ENCODE assay signal across 8 cellular contexts in genomic region chr16:58128721-58129096, GRCh38. TPM values are rescaled to one million over a fixed set of nuclear protein-coding genes. Genes with fewer than 3 reads are reported as not detected.
DNase-seq lines count a peak whose midpoint lies in the region; ATAC-seq, FAIRE-seq and TF ChIP-seq lines count a peak whose summit lies in the region.

No MANE protein-coding gene starts in this region.

- DNase-seq in LNCaP clone FGC (ENCODE audit: low read depth) (no peak), GM12878 (ENCODE audit: low read depth, low spot score) (no peak), substantia nigra (lab: John Stamatoyannopoulos, UW) (peak in 21 of 49 donors; percentile 20 to 59 (median 45)), NCI-H2081 (lab: John Stamatoyannopoulos, UW) (no peak), RCC 7860 (ENCODE audit: low spot score) (no peak)

- peaks cover 0 to 4% of the 10 kb centered on the region in 2 experiments; a peak in 1 of 4 replicates for H3K36me3 ChIP-seq in GM12878 (ENCODE audit: control insufficient read depth in 2 of 2, insufficient read depth in 2 of 2, low read length in 1 of 2)

- intact Hi-C loops in GM12878 (cut with micrococcal nuclease; ENCODE audit: unreplicated experiment), result loop anchor here (2.0 to 10.0 kb wide), 5 partner anchors 104 to 684 kb away; partner anchors contain the start of genes CIAPIN1, CNOT1, COQ9 and MMP15

- H3K4me2 ChIP-seq in GM12878 (ENCODE audit: control insufficient read depth, insufficient read depth), result peak overlapping the region; percentile 99

- peak overlapping the region; percentile 70 for H3K9ac ChIP-seq in GM12878 (ENCODE audit: control insufficient read depth, insufficient read depth, low read length)

- TF ChIP-seq EP300 in GM12878 (IDR thresholded peaks at IDR 0.05; ENCODE audit: borderline replicate concordance in 1 of 2, control insufficient read depth in 1 of 2, low read depth in 2 of 2, low read length in 2 of 2), result no peak

- peaks cover 5% of the 10 kb centered on the region; the same call in 1 of the 2 replicates for H4K20me1 ChIP-seq in GM12878 (ENCODE audit: control insufficient read depth, insufficient read depth)

- TF ChIP-seq CTCF in C4-2B (conservative IDR thresholded peaks at IDR 0.05) (no peak), LNCaP clone FGC (IDR thresholded peaks at IDR 0.05; ENCODE audit: control insufficient read depth, extremely low read depth, insufficient read depth) (no peak), GM12878 (IDR thresholded peaks at IDR 0.05 in 2 of 3, conservative IDR thresholded peaks at IDR 0.05 in 1 of 3; ENCODE audit: control insufficient read depth in 2 of 3, extremely low read depth in 1 of 3, insufficient read depth in 1 of 3, low read depth in 3 of 3, low read length in 3 of 3) (no peak)

- H3K79me2 ChIP-seq in GM12878 (ENCODE audit: control insufficient read depth, insufficient read depth, low read length), result peaks cover 51% of the 10 kb centered on the region

- peaks cover 15% of the 10 kb centered on the region for H3K4me1 ChIP-seq in GM12878 (ENCODE audit: control insufficient read depth, insufficient read depth, low read length)

- H3K27me3 ChIP-seq in GM12878 (replicated peaks in 1 of 2; ENCODE audit: control insufficient read depth in 2 of 2, insufficient read depth in 2 of 2, low read length in 1 of 2) (no peaks in the 10 kb centered on the region), layer of hippocampus (ENCODE audit: control insufficient read depth, insufficient read depth, low read length) (no peaks in the 10 kb centered on the region)

- H3K4me3 ChIP-seq in LNCaP clone FGC (ENCODE audit: low read depth, low read length) (peak overlapping the region; percentile 81), GM12878 (peak overlapping the region; percentile 85)

- H3K9me3 ChIP-seq in GM12878 (replicated peaks; ENCODE audit: control insufficient read depth, insufficient read depth, low read length), result no peaks in the 10 kb centered on the region

- peak overlapping the region; percentile 87 for H2AFZ ChIP-seq in GM12878 (ENCODE audit: control insufficient read depth, low read depth, low read length)

- ATAC-seq in GM19463 (IDR thresholded peaks at IDR 0.05; ENCODE audit: unreplicated experiment), result peak; percentile 5
- ATAC-seq in GM12878, result peak; percentile 12

- SMC1A ChIA-PET in GM12878 (lab: Charles Lee; ENCODE audit: uncharacterized antibody, unreplicated experiment), result interaction anchor here (0.5 to 2.1 kb wide), 13 partner anchors 8 to 552 kb away, joined by 3 to 9 read pairs (median 3); no protein-coding TSS in a partner anchor

- CTCF ChIA-PET in GM12878 (lab: Yijun Ruan, JAX), result interaction anchor here (0.6 to 13.7 kb wide), 11 partner anchors 8 to 178 kb away, joined by 3 to 186 read pairs (median 4); no protein-coding TSS in a partner anchor

- BruUV-seq in GM12878 (replicated peaks; lab: Mats Ljungman, UMichigan), result no TSS peak

- peak overlapping the region; percentile 86 for H3K27ac ChIP-seq in C4-2B
- H3K27ac ChIP-seq in GM12878 (ENCODE audit: control insufficient read depth, insufficient read depth), result peak overlapping the region; percentile 82
- H3K27ac ChIP-seq in layer of hippocampus (ENCODE audit: low read depth, low read length), result peak overlapping the region; percentile 88
- H3K27ac ChIP-seq in substantia nigra (ENCODE audit: low read depth, low read length, poor library complexity, severe bottlenecking), result peak overlapping the region; percentile 84

- no peak for TF ChIP-seq RAD21 in GM12878 (IDR thresholded peaks at IDR 0.05; ENCODE audit: insufficient read depth, low read depth, low read length)

- POLR2A ChIA-PET in GM12878 (lab: Charles Lee), result interaction anchor here (0.6 to 1.5 kb wide), 11 partner anchors 19 to 726 kb away, joined by 3 to 8 read pairs (median 3); partner anchors contain the start of gene KATNB1

- WGBS in GM12878 (ENCODE audit: insufficient coverage, insufficient replicate concordance, low lambda C conversion rate, missing lambda C conversion rate), result 3% methylated on average over 13 of the region's 25 CpGs

- RAD21 ChIA-PET in GM12878 (lab: Charles Lee; ENCODE audit: unreplicated experiment), result interaction anchor here (0.7 to 6.6 kb wide), 13 partner anchors 10 to 197 kb away, joined by 3 to 30 read pairs (median 4); a partner anchor contains a TSS

- FAIRE-seq in GM12878 (lab: Jason Lieb, UNC) (no peak), RCC 7860 (lab: Jason Lieb, UNC) (no peak)

- no peak for TF ChIP-seq POLR2A in GM12878 (IDR thresholded peaks at IDR 0.05; ENCODE audit: low read depth, low read length)

- in situ Hi-C loops in GM12878 (cut with MboI), result loop anchor here (5.0 kb wide), 1 partner anchor 106 kb away; no protein-coding TSS in a partner anchor

TF ChIP-seq in GM12878, 131 proteins besides CTCF, POLR2A, EP300 and RAD21:
- TF ChIP-seq RFX5 (IDR thresholded peaks at IDR 0.05; ENCODE audit: low read depth, low read length) (no peak), MLLT1 (IDR thresholded peaks at IDR 0.05) (no peak), MXI1 (IDR thresholded peaks at IDR 0.05; ENCODE audit: low read depth, low read length) (no peak), ZNF687 (IDR thresholded peaks at IDR 0.05) (no peak), BACH1 (IDR thresholded peaks at IDR 0.05; ENCODE audit: borderline replicate concordance) (no peak), JUNB (IDR thresholded peaks at IDR 0.05) (no peak)

RNA-seq across cellular contexts. Expression of gene CFAP20, which starts 0.5 kb away (rescaled TPM):
- 14.4 and 18.3 TPM in 2 replicates for total RNA-seq in GM12878 (2013; cell fraction: nucleolus; rRNA removed)
- total RNA-seq in GM12878 (2014; rRNA removed) (45.4 and 51.5 TPM in 2 replicates), GM12878 (2014; rRNA removed; fragmentation: Illumina TruSeq; extraction: Trizol) (37.3 and 37.4 TPM in 2 replicates), GM12878 (2021) (28.2 and 28.4 TPM in 2 replicates)
- 24.7 TPM for polyA plus RNA-seq in GM12878 (2011; ENCODE audit: low read depth)
- polyA plus RNA-seq in GM12878 (2011; rRNA removed) (49.1 and 52.6 TPM in 2 replicates), GM12878 (2014; fragmentation: Illumina TruSeq; extraction: Trizol) (41.0 and 45.0 TPM in 2 replicates), GM12878 (2014; fragmentation: Nextera tagmentation; extraction: Ambion mirVana) (10 to 100 TPM; 10.9 to 19.9 TPM), GM12878 (2014; rRNA removed) (47.3 and 54.6 TPM in 2 replicates), GM12878 (2016; fragmentation: Nextera tagmentation; extraction: Ambion mirVana) (10 to 100 TPM; 59.0 to 61.7 TPM)
- 51.3 and 54.6 TPM in 2 replicates for polyA plus RNA-seq in GM12878 (2011; cell fraction: cytosol; rRNA removed)
- 40.2 and 42.4 TPM in 2 replicates for polyA plus RNA-seq in GM12878 (2011; cell fraction: nucleus; rRNA removed)
- 25.3 and 25.4 TPM in 2 replicates for polyA plus RNA-seq in GM12878 (2012)
- polyA minus RNA-seq in GM12878 (2011; rRNA and poly(A)+ RNA removed), result 35.1 and 45.4 TPM in 2 replicates
- polyA minus RNA-seq in GM12878 (2011; cell fraction: cytosol; rRNA and poly(A)+ RNA removed), result 18.1 and 19.8 TPM in 2 replicates
- 13.1 and 23.6 TPM in 2 replicates for polyA minus RNA-seq in GM12878 (2011; cell fraction: nucleus; rRNA and poly(A)+ RNA removed)
